25 cellular contexts compared by ENCODE assay signal in genomic region chr7:47625861-47626444, GRCh38. TPM values are rescaled to one million over a fixed set of nuclear protein-coding genes. Genes with fewer than 3 reads are reported as not detected.
DNase-seq lines count a peak whose midpoint lies in the region; ATAC-seq and TF ChIP-seq lines count a peak whose summit lies in the region.
"Had no signal": no experiment of that assay in that cellular context is flagged by ENCODE, and none has a peak within 500 bp of the region (broad histone marks: within the 10 kb centered on the region; RNA-seq: fewer than 3 reads in every experiment).

No MANE protein-coding gene starts in this region.

- H3K4me3 ChIP-seq in NT2/D1 (ENCODE audit: insufficient read length, low read depth) = no peak overlapping the region
- no peak overlapping the region for H3K4me3 ChIP-seq in liver (ENCODE audit: low read depth in 1 of 3, low read length in 3 of 3)
- no peak overlapping the region for H3K4me3 ChIP-seq in right cardiac atrium (ENCODE audit: low read length)
- H3K4me3 ChIP-seq: ascending aorta, gastrocnemius medialis, transverse colon had no signal

- H3K36me3 ChIP-seq in NT2/D1 (ENCODE audit: insufficient read depth, insufficient read length, low read length) (no peaks in the 10 kb centered on the region), liver (ENCODE audit: control insufficient read depth in 4 of 4, insufficient read depth in 3 of 4, low read depth in 1 of 4, low read length in 3 of 4) (no peaks in the 10 kb centered on the region)
- H3K36me3 ChIP-seq: ascending aorta, BE2C, gastrocnemius medialis, transverse colon had no signal

- no peak for TF ChIP-seq CTCF in liver (IDR thresholded peaks at IDR 0.05; ENCODE audit: low read depth, low read length, missing input control)
- TF ChIP-seq CTCF in GM20000 (IDR thresholded peaks at IDR 0.05; ENCODE audit: extremely low read depth, missing control alignments) = no peak

- H3K9ac ChIP-seq in NT2/D1 (ENCODE audit: insufficient read length, low read depth) (no peak overlapping the region), liver (ENCODE audit: low read depth in 1 of 2, low read length in 2 of 2) (no peak overlapping the region)

- no peak for ATAC-seq in GM19395 (IDR thresholded peaks at IDR 0.05; ENCODE audit: unreplicated experiment)
- ATAC-seq in GM21619 (IDR thresholded peaks at IDR 0.05; ENCODE audit: unreplicated experiment) = no peak
- ATAC-seq in right cardiac atrium = no peak
- ATAC-seq: esophagus mucosa; gastrocnemius medialis; naive thymus-derived CD8-positive, alpha-beta T cell; PC-3; T-cell had no signal

- H3K4me1 ChIP-seq in NT2/D1 (ENCODE audit: insufficient read depth, insufficient read length) (peaks cover 19% of the 10 kb centered on the region), liver (ENCODE audit: control insufficient read depth in 4 of 4, insufficient read depth in 4 of 4, low read length in 3 of 4) (peaks cover 1 to 18% (median 13%) of the 10 kb centered on the region in 4 donors), right cardiac atrium (ENCODE audit: control insufficient read depth, insufficient read depth, low read length) (peaks cover 10% of the 10 kb centered on the region)
- H3K4me1 ChIP-seq: BE2C, gastrocnemius medialis had no signal

- intact Hi-C loops in right cardiac atrium (cut with DNase I) = no loop called here

- no peaks in the 10 kb centered on the region; the same call in 1 of the 2 replicates for H3K9me3 ChIP-seq in NT2/D1 (ENCODE audit: insufficient read depth, low read length)
- no peaks in the 10 kb centered on the region for H3K9me3 ChIP-seq in liver (ENCODE audit: control insufficient read depth in 4 of 4, low read length in 3 of 4)
- no peaks in the 10 kb centered on the region for H3K9me3 ChIP-seq in right cardiac atrium (ENCODE audit: control insufficient read depth, low read length)
- H3K9me3 ChIP-seq: ascending aorta, BE2C, gastrocnemius medialis, transverse colon had no signal

- DNase-seq in NCI-H1417 (lab: John Stamatoyannopoulos, UW) (peak in 2 of 3 experiments; percentile 5 to 18), NCI-H1417 treated with DMSO at 0.1 percent for 48 hours (lab: John Stamatoyannopoulos, UW) (no peak), NT2/D1 (ENCODE audit: low read depth, low spot score) (peak; percentile 80), GM20000 (ENCODE audit: low spot score) (no peak), right cardiac atrium (no peak)
- DNase-seq: activated CD4-positive, alpha-beta T cell treated with anti-CD3 and anti-CD28 coated beads for 48 hours; BE2C; effector CD4-positive, alpha-beta T cell; gastrocnemius medialis; GF-D8; HCEC 1CT; kidney glomerular epithelial cell; NCI-H774; PC-3; SIG-M5; stimulated activated CD4-positive, alpha-beta T cell treated with anti-CD3 and anti-CD28 coated beads, Interleukin-1b, Interleukin-23, amount 100 ng/mL, for 48 hours; T-cell; transverse colon had no signal

- WGBS in liver = 66% methylated on average over 7 of the region's 7 CpGs
- 94% methylated on average over 7 of the region's 7 CpGs for WGBS in right cardiac atrium

- no peaks in the 10 kb centered on the region for H3K27me3 ChIP-seq in NT2/D1 (ENCODE audit: insufficient read depth, insufficient read length)
- no peaks in the 10 kb centered on the region for H3K27me3 ChIP-seq in liver (ENCODE audit: control insufficient read depth in 4 of 4, insufficient read depth in 4 of 4, low read length in 3 of 4)
- no peaks in the 10 kb centered on the region for H3K27me3 ChIP-seq in right cardiac atrium (ENCODE audit: control insufficient read depth, insufficient read depth)
- H3K27me3 ChIP-seq: ascending aorta, BE2C, gastrocnemius medialis, transverse colon had no signal

- no peak for TF ChIP-seq RAD21 in liver (IDR thresholded peaks at IDR 0.05)

- H3K27ac ChIP-seq in liver (ENCODE audit: low read depth in 1 of 2, low read length in 2 of 2) = no peak overlapping the region
- H3K27ac ChIP-seq in right cardiac atrium (ENCODE audit: low read length) = no peak overlapping the region
- H3K27ac ChIP-seq: 22Rv1, ascending aorta, gastrocnemius medialis, transverse colon had no signal

TF ChIP-seq in liver, 16 proteins besides CTCF, POLR2A, EP300 and RAD21:
- TF ChIP-seq SP1 (IDR thresholded peaks at IDR 0.05) = peak; percentile 24
- no peak for TF ChIP-seq NR2F2 (IDR thresholded peaks at IDR 0.05)
- no peak for TF ChIP-seq TAF1 (conservative IDR thresholded peaks at IDR 0.05)
- peak; percentile 52 to 86 for TF ChIP-seq HNF4A (conservative IDR thresholded peaks at IDR 0.05)
- peak in 1 of 2 donors; percentile 4 for TF ChIP-seq RXRA (IDR thresholded peaks at IDR 0.05)
- TF ChIP-seq HNF4G (IDR thresholded peaks at IDR 0.05) = peak; percentile 10
TF ChIP-seq in liver: peak in this region for 4.

RNA-seq across cellular contexts. Expression of gene TNS3, which starts 44.0 kb away (rescaled TPM):
- total RNA-seq in liver = 100 to 1,000 TPM in 1 of 2 donors, 10 to 100 TPM in 1; 27.8 to 100 TPM
- polyA plus RNA-seq in liver = 10 to 100 TPM; 16.8 to 31.2 TPM
- total RNA-seq in right cardiac atrium = 10 to 100 TPM; 37.5 to 48.3 (median 42.7) TPM
- polyA plus RNA-seq in right cardiac atrium = 19.7 TPM
- polyA plus RNA-seq: naive thymus-derived CD8-positive, alpha-beta T cell had no signal

Comparison
In these comparisons a context has a peak if more than half of its experiments do, and no peak if none do; other contexts are left out.
1. DNase-seq: peak in NCI-H1417 (2 of 3) and NT2/D1 (single experiment); none in NCI-H1417 treated with DMSO at 0.1 percent for 48 hours (single experiment), GM20000 (single experiment) and right cardiac atrium (0 of 3).